8 cellular contexts compared by ENCODE assay signal in genomic region chr6:1608976-1609661, GRCh38. TPM values are rescaled to one million over a fixed set of nuclear protein-coding genes. Genes with fewer than 3 reads are reported as not detected.
DNase-seq lines count a peak whose midpoint lies in the region; ATAC-seq, FAIRE-seq and TF ChIP-seq lines count a peak whose summit lies in the region.

No MANE protein-coding gene starts in this region.

- H4K20me1 ChIP-seq in IMR-90 (ENCODE audit: insufficient read depth, low read length) (peaks cover 11% of the 10 kb centered on the region), astrocyte (ENCODE audit: insufficient read depth, low read length) (peaks cover 34% of the 10 kb centered on the region)

- BruUV-seq in IMR-90 (replicated peaks; lab: Mats Ljungman, UMichigan) = no TSS peak

- peak overlapping the region; percentile 83; the same call in 1 of the 2 replicates for H3K18ac ChIP-seq in IMR-90 (ENCODE audit: low read depth, low read length)

- H2AK5ac ChIP-seq in IMR-90 (ENCODE audit: low read depth, low read length) = peak overlapping the region; percentile 43

- H3K4ac ChIP-seq in IMR-90 (ENCODE audit: low read depth, low read length) = peak overlapping the region; percentile 84

- H3K27me3 Mint-ChIP-seq in astrocyte (ENCODE audit: low read depth, unreplicated experiment) = peaks cover 48% of the 10 kb centered on the region

- H2BK5ac ChIP-seq in IMR-90 (ENCODE audit: low read depth, low read length, poor library complexity, severe bottlenecking) = peak overlapping the region; percentile 70

- peak overlapping the region; percentile 28; the same call in 1 of the 2 replicates for H3K23ac ChIP-seq in IMR-90 (ENCODE audit: low read depth, low read length)

- H3K9me1 ChIP-seq in IMR-90 (ENCODE audit: insufficient read depth, low read length) = no peaks in the 10 kb centered on the region

- peak overlapping the region; percentile 74 for H3K4me3 Mint-ChIP-seq in astrocyte (ENCODE audit: unreplicated experiment)

- H3K9me3 Mint-ChIP-seq in astrocyte (ENCODE audit: unreplicated experiment) = peaks cover 4% of the 10 kb centered on the region

- H2BK15ac ChIP-seq in IMR-90 (ENCODE audit: low read depth, low read length) = peak overlapping the region; percentile 52; the same call in 1 of the 3 replicates

- peak overlapping the region; percentile 67 for H3K14ac ChIP-seq in IMR-90 (replicated peaks; ENCODE audit: low read depth, low read length)

- CTCF ChIA-PET in IMR-90 (lab: Yijun Ruan, JAX) = interaction anchor here (1.0 to 3.2 kb wide), 2 partner anchors 495 to 840 kb away, joined by 3 to 9 read pairs; no protein-coding TSS in a partner anchor

- H3K79me1 ChIP-seq in IMR-90 (ENCODE audit: low read depth in 1 of 2, low read length in 2 of 2) = peaks cover 0 to 8% of the 10 kb centered on the region in 2 experiments; a peak in 3 of 4 replicates

- no peak for TF ChIP-seq RAD21 in IMR-90 (IDR thresholded peaks at IDR 0.05; ENCODE audit: low read length)

- H3K27ac ChIP-seq in IMR-90 (ENCODE audit: insufficient read depth, low read length) (peak overlapping the region; percentile 63), astrocyte (ENCODE audit: low read depth, low read length) (no peak overlapping the region), upper lobe of right lung (peak overlapping the region; percentile 47)

- H3K79me2 ChIP-seq in astrocyte (ENCODE audit: insufficient read depth, low read length) = peaks cover 23% of the 10 kb centered on the region

- no peak overlapping the region for H3K27ac Mint-ChIP-seq in astrocyte (ENCODE audit: unreplicated experiment)

- peak overlapping the region; percentile 38; the same call in 1 of the 2 replicates for H4K91ac ChIP-seq in IMR-90 (ENCODE audit: insufficient read depth, low read depth, low read length)

- intact Hi-C loops in IMR-90 (cut with micrococcal nuclease) (loop anchor here (1.0 kb wide), 2 partner anchors 77 to 1025 kb away; no protein-coding TSS in a partner anchor), upper lobe of right lung (cut with DNase I) (loop anchor here (10.0 kb wide), 2 partner anchors 586 to 746 kb away; no protein-coding TSS in a partner anchor)

- H3K27me3 ChIP-seq in IMR-90 (ENCODE audit: control insufficient read depth, insufficient read depth, low read length) (peaks cover 29% of the 10 kb centered on the region), astrocyte (ENCODE audit: insufficient read depth, low read length) (peaks cover 54% of the 10 kb centered on the region), upper lobe of right lung (peaks cover 79% of the 10 kb centered on the region)

- FAIRE-seq in astrocyte (lab: Jason Lieb, UNC) = no peak

- 6% methylated on average over 12 of the region's 70 CpGs; no CpG with 5 or more reads in 1 of the 2 experiments for WGBS in IMR-90 (ENCODE audit: extremely low coverage in 2 of 2, insufficient read length in 1 of 2), 2 experiments

- H3K4me3 ChIP-seq in IMR-90 (ENCODE audit: insufficient read depth, low read depth, low read length) (peak overlapping the region; percentile 39), astrocyte (ENCODE audit: insufficient read depth, low read depth, low read length) (peak overlapping the region; percentile 37), upper lobe of right lung (peak overlapping the region; percentile 60)

- peak overlapping the region; percentile 85 for H2AK9ac ChIP-seq in IMR-90 (replicated peaks; ENCODE audit: low read depth, low read length, poor library complexity)

- H3K4me1 ChIP-seq in IMR-90 (ENCODE audit: control insufficient read depth, insufficient read depth, low read length) (peaks cover 2% of the 10 kb centered on the region; the same call in 1 of the 2 replicates), astrocyte (ENCODE audit: insufficient read depth, low read length) (peaks cover 25% of the 10 kb centered on the region), upper lobe of right lung (peaks cover 15% of the 10 kb centered on the region)

- dilution Hi-C loops in IMR-90 (cut with HindIII; ENCODE audit: low sequenced_read_pairs, unreplicated experiment) = no loop called here

- H3K36me3 Mint-ChIP-seq in astrocyte (ENCODE audit: low read depth, unreplicated experiment) = no peaks in the 10 kb centered on the region

- H2AFZ ChIP-seq in IMR-90 (replicated peaks; ENCODE audit: low read length, poor library complexity) = peak overlapping the region; percentile 94
- peak overlapping the region; percentile 73 for H2AFZ ChIP-seq in astrocyte (ENCODE audit: low read depth, low read length)

- no peak overlapping the region; the same call in 1 of the 2 replicates for H2BK20ac ChIP-seq in IMR-90 (ENCODE audit: low read depth, low read length)

- TF ChIP-seq CTCF in IMR-90 (conservative IDR thresholded peaks at IDR 0.05; ENCODE audit: low read depth, low read length) = no peak
- no peak for TF ChIP-seq CTCF in astrocyte (IDR thresholded peaks at IDR 0.05; ENCODE audit: insufficient read depth, low read depth, low read length)
- no peak for TF ChIP-seq CTCF in upper lobe of right lung (IDR thresholded peaks at IDR 0.05)

- H4K5ac ChIP-seq in IMR-90 (ENCODE audit: low read depth, low read length) = peak overlapping the region; percentile 64; the same call in 1 of the 2 replicates

- no peak for TF ChIP-seq POLR2A in IMR-90 (IDR thresholded peaks at IDR 0.05; ENCODE audit: low read depth, low read length)

- H3K4me1 Mint-ChIP-seq in astrocyte (ENCODE audit: low read depth, unreplicated experiment) = peaks cover 13% of the 10 kb centered on the region

- no peak overlapping the region for H3K56ac ChIP-seq in IMR-90 (ENCODE audit: extremely low read depth, insufficient read depth, low read length)

- H3K36me3 ChIP-seq in IMR-90 (ENCODE audit: control insufficient read depth, insufficient read depth, low read length) = peaks cover 5% of the 10 kb centered on the region
- H3K36me3 ChIP-seq in astrocyte (ENCODE audit: insufficient read depth, low read length) = no peaks in the 10 kb centered on the region
- no peaks in the 10 kb centered on the region for H3K36me3 ChIP-seq in upper lobe of right lung

- peak; percentile 12 for ATAC-seq in IMR-90 (ENCODE audit: low read depth)
- no peak for ATAC-seq in upper lobe of right lung
- no peak for ATAC-seq in HG03442 (IDR thresholded peaks at IDR 0.05; ENCODE audit: unreplicated experiment)
- no peak for ATAC-seq in GM21825 (IDR thresholded peaks at IDR 0.05; ENCODE audit: unreplicated experiment)

- peak overlapping the region; percentile 75 for H3K4me2 ChIP-seq in IMR-90 (ENCODE audit: low read depth, low read length)
- H3K4me2 ChIP-seq in astrocyte (ENCODE audit: low read length) = peak overlapping the region; percentile 84

- in situ Hi-C loops in IMR-90 (cut with MboI; ENCODE audit: low sequenced_read_pairs) = loop anchor here (10.0 kb wide), 1 partner anchor 576 kb away; no protein-coding TSS in a partner anchor

- H3K9ac ChIP-seq in IMR-90 (ENCODE audit: low read depth, low read length) = peak overlapping the region; percentile 73
- peak overlapping the region; percentile 54 for H3K9ac ChIP-seq in astrocyte (ENCODE audit: low read length)

- peak overlapping the region; percentile 42 to 82; a peak in 2 of 4 replicates for H4K8ac ChIP-seq in IMR-90 (ENCODE audit: low read depth in 2 of 2, low read length in 2 of 2)

- H3K9me3 ChIP-seq in IMR-90 (ENCODE audit: control insufficient read depth, insufficient read depth, low read length) (peaks cover 7% of the 10 kb centered on the region; the same call in 1 of the 2 replicates), astrocyte (ENCODE audit: insufficient read depth, low read depth, low read length) (no peaks in the 10 kb centered on the region), upper lobe of right lung (no peaks in the 10 kb centered on the region)

- POLR2A ChIA-PET in IMR-90 (lab: Charles Lee; ENCODE audit: unreplicated experiment) = no interaction called here

- peak overlapping the region; percentile 74 for H2BK120ac ChIP-seq in IMR-90 (ENCODE audit: low read depth, low read length)

- peak; percentile 57 for DNase-seq in EL
- peak; percentile 8 for DNase-seq in IMR-90
- no peak for DNase-seq in astrocyte (ENCODE audit: low read depth)
- peak; percentile 90 for DNase-seq in left kidney (ENCODE audit: low read depth, low spot score)
- no peak for DNase-seq in upper lobe of right lung
- no peak for DNase-seq in hepatic stellate cell (ENCODE audit: low spot score)

TF ChIP-seq in IMR-90, 13 proteins besides CTCF, POLR2A, EP300 and RAD21:
- TF ChIP-seq NFE2L2 (IDR thresholded peaks at IDR 0.05; ENCODE audit: low read depth, low read length) (no peak), MXI1 (IDR thresholded peaks at IDR 0.05; ENCODE audit: borderline replicate concordance, low read depth, low read length) (0 out of 2 replicates have a peak, but pooled peaks have one; percentile 6)

RNA-seq across cellular contexts. Expression of gene FOXC1, which starts 0.6 kb away (rescaled TPM):
- total RNA-seq in IMR-90 (2012; rRNA removed) = 1.3 and 1.9 TPM in 2 replicates
- polyA plus RNA-seq in IMR-90 (2012; rRNA removed) = 4.0 and 4.7 TPM in 2 replicates
- polyA plus RNA-seq in IMR-90 (2012; cell fraction: cytosol; rRNA removed) = 3.4 and 6.3 TPM in 2 replicates
- 6.5 and 7.2 TPM in 2 replicates for polyA plus RNA-seq in IMR-90 (2012; cell fraction: nucleus; rRNA removed; ENCODE audit: low replicate concordance)
- 2.8 and 2.9 TPM in 2 replicates for total RNA-seq in astrocyte
- 4.9 TPM for total RNA-seq in upper lobe of right lung

Comparison
In these comparisons a context has a peak if more than half of its experiments do, and no peak if none do; other contexts are left out.
1. DNase-seq: peak in EL (single experiment), IMR-90 (single experiment) and left kidney (single experiment); none in astrocyte (single experiment), upper lobe of right lung (single experiment) and hepatic stellate cell (single experiment).
2. Peak in every context shown above with its lines, with median percentiles within 50 percentile points of each other: H3K4me3 ChIP-seq.